Comparison of ENCODE assay signal across 3 cellular contexts in genomic region chr9:135214054-135214640, GRCh38.
TF ChIP-seq lines count a peak whose summit lies in the region.

No MANE protein-coding gene starts in this region.

TF ChIP-seq in SK-N-SH, 30 proteins besides CTCF, POLR2A, EP300 and RAD21 (continued from another document):
- TF ChIP-seq, protein P1, sequence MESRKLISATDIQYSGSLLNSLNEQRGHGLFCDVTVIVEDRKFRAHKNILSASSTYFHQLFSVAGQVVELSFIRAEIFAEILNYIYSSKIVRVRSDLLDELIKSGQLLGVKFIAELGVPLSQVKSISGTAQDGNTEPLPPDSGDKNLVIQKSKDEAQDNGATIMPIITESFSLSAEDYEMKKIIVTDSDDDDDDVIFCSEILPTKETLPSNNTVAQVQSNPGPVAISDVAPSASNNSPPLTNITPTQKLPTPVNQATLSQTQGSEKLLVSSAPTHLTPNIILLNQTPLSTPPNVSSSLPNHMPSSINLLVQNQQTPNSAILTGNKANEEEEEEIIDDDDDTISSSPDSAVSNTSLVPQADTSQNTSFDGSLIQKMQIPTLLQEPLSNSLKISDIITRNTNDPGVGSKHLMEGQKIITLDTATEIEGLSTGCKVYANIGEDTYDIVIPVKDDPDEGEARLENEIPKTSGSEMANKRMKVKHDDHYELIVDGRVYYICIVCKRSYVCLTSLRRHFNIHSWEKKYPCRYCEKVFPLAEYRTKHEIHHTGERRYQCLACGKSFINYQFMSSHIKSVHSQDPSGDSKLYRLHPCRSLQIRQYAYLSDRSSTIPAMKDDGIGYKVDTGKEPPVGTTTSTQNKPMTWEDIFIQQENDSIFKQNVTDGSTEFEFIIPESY (IDR thresholded peaks at IDR 0.05; ENCODE audit: borderline replicate concordance, low read depth), result no peak
- TF ChIP-seq, protein P2, sequence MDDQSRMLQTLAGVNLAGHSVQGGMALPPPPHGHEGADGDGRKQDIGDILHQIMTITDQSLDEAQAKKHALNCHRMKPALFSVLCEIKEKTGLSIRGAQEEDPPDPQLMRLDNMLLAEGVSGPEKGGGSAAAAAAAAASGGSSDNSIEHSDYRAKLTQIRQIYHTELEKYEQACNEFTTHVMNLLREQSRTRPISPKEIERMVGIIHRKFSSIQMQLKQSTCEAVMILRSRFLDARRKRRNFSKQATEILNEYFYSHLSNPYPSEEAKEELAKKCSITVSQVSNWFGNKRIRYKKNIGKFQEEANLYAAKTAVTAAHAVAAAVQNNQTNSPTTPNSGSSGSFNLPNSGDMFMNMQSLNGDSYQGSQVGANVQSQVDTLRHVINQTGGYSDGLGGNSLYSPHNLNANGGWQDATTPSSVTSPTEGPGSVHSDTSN (IDR thresholded peaks at IDR 0.05), result no peak
- TF ChIP-seq SIN3A (IDR thresholded peaks at IDR 0.05; ENCODE audit: borderline replicate concordance, low read depth, low read length), result no peak
- TF ChIP-seq MAX (IDR thresholded peaks at IDR 0.05; ENCODE audit: low read depth), result no peak
- no peak for TF ChIP-seq ELF1 (IDR thresholded peaks at IDR 0.05)
- TF ChIP-seq TCF12 (IDR thresholded peaks at IDR 0.05), result no peak
- TF ChIP-seq SMC3 (IDR thresholded peaks at IDR 0.05; ENCODE audit: low read depth, low read length), result no peak
- TF ChIP-seq TAF1 (IDR thresholded peaks at IDR 0.05; ENCODE audit: borderline replicate concordance, low read depth, low read length), result no peak
- no peak for TF ChIP-seq GATA2 (CRISPR knock-in tag; IDR thresholded peaks at IDR 0.05)
- TF ChIP-seq MXI1 (IDR thresholded peaks at IDR 0.05; ENCODE audit: low read depth, low read length), result no peak
- no peak for TF ChIP-seq POLR2AphosphoS5 (IDR thresholded peaks at IDR 0.05; ENCODE audit: low read depth, low read length)

TF ChIP-seq in SK-N-SH treated with all-trans-retinoic acid at 6 μM for 48 hours, 23 proteins besides CTCF, POLR2A, EP300 and RAD21 (continued from another document):
- TF ChIP-seq, protein P3, sequence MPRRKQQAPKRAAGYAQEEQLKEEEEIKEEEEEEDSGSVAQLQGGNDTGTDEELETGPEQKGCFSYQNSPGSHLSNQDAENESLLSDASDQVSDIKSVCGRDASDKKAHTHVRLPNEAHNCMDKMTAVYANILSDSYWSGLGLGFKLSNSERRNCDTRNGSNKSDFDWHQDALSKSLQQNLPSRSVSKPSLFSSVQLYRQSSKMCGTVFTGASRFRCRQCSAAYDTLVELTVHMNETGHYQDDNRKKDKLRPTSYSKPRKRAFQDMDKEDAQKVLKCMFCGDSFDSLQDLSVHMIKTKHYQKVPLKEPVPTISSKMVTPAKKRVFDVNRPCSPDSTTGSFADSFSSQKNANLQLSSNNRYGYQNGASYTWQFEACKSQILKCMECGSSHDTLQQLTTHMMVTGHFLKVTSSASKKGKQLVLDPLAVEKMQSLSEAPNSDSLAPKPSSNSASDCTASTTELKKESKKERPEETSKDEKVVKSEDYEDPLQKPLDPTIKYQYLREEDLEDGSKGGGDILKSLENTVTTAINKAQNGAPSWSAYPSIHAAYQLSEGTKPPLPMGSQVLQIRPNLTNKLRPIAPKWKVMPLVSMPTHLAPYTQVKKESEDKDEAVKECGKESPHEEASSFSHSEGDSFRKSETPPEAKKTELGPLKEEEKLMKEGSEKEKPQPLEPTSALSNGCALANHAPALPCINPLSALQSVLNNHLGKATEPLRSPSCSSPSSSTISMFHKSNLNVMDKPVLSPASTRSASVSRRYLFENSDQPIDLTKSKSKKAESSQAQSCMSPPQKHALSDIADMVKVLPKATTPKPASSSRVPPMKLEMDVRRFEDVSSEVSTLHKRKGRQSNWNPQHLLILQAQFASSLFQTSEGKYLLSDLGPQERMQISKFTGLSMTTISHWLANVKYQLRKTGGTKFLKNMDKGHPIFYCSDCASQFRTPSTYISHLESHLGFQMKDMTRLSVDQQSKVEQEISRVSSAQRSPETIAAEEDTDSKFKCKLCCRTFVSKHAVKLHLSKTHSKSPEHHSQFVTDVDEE (CRISPR knock-in tag; IDR thresholded peaks at IDR 0.05), result no peak
- no peak for TF ChIP-seq ZC3H10 (CRISPR knock-in tag; IDR thresholded peaks at IDR 0.05)

TF ChIP-seq in WTC11, 78 proteins besides CTCF, POLR2A, EP300 and RAD21 (continued from another document):
- no peak for TF ChIP-seq USF2 (CRISPR knock-in tag; IDR thresholded peaks at IDR 0.05)
- no peak for TF ChIP-seq OVOL2 (CRISPR knock-in tag; IDR thresholded peaks at IDR 0.05; ENCODE audit: borderline replicate concordance)
